In genomic region chr12:76915381-76916169, GRCh38 we compare ENCODE assay signal across 20 cellular contexts. TPM values are rescaled to one million over a fixed set of nuclear protein-coding genes. Genes with fewer than 3 reads are reported as not detected.
DNase-seq lines count a peak whose midpoint lies in the region; ATAC-seq, FAIRE-seq and TF ChIP-seq lines count a peak whose summit lies in the region.
"Had no signal": no experiment of that assay in that cellular context is flagged by ENCODE, and none has a peak within 500 bp of the region (broad histone marks: within the 10 kb centered on the region; RNA-seq: fewer than 3 reads in every experiment).

No MANE protein-coding gene starts in this region.

- no peaks in the 10 kb centered on the region for H3K9me3 ChIP-seq in astrocyte (ENCODE audit: insufficient read depth, low read depth, low read length)
- H3K9me3 ChIP-seq in body of pancreas: no peaks in the 10 kb centered on the region
- H3K9me3 ChIP-seq: BLaER1 treated with 17β-estradiol and CSF1 and Interleukin-3, amounts not matched to agents 10 nM and 100 nM; colonic mucosa; SJSA1; upper lobe of right lung had no signal

- no peak overlapping the region for H2AFZ ChIP-seq in astrocyte (ENCODE audit: low read depth, low read length)
- H2AFZ ChIP-seq: neural progenitor cell had no signal

- no peak overlapping the region for H3K9ac ChIP-seq in astrocyte (ENCODE audit: low read length)
- H3K9ac ChIP-seq: BLaER1 treated with 17β-estradiol and CSF1 and Interleukin-3, amounts not matched to agents 10 nM and 100 nM; neural progenitor cell had no signal

- H3K4me1 ChIP-seq in astrocyte (ENCODE audit: insufficient read depth, low read length) (no peaks in the 10 kb centered on the region), body of pancreas (peaks cover 13% of the 10 kb centered on the region)
- H3K4me1 ChIP-seq: colonic mucosa, neural progenitor cell, upper lobe of right lung had no signal

- no peaks in the 10 kb centered on the region for H3K27me3 ChIP-seq in astrocyte (ENCODE audit: insufficient read depth, low read length)
- no peaks in the 10 kb centered on the region for H3K27me3 ChIP-seq in body of pancreas
- H3K27me3 ChIP-seq: BLaER1 treated with 17β-estradiol and CSF1 and Interleukin-3, amounts not matched to agents 10 nM and 100 nM; colonic mucosa; neural progenitor cell; upper lobe of right lung had no signal

- H3K4me2 ChIP-seq in astrocyte (ENCODE audit: low read length): no peak overlapping the region
- H3K4me2 ChIP-seq: BLaER1 treated with 17β-estradiol and CSF1 and Interleukin-3, amounts not matched to agents 10 nM and 100 nM; neural progenitor cell had no signal

- DNase-seq in GM04504 (ENCODE audit: low read depth) (peak; percentile 44), astrocyte (ENCODE audit: low read depth) (no peak), left kidney (ENCODE audit: low read depth, low spot score) (peak; percentile 18), superior temporal gyrus (ENCODE audit: extremely low spot score) (peak; percentile 22), body of pancreas (no peak), HPDE6-E6E7 (ENCODE audit: extremely low spot score) (no peak), NCI-H2227 (lab: John Stamatoyannopoulos, UW; ENCODE audit: unreplicated experiment) (no peak)
- DNase-seq in stimulated activated CD4-positive, alpha-beta T cell treated with anti-CD3 and anti-CD28 coated beads, Interleukin-4, amount 100 ng/mL, for 4 hours: no peak
- DNase-seq: activated T-cell treated with anti-CD3 and anti-CD28 coated beads, Interleukin-2, amount 50 U/mL, for 48 hours; colonic mucosa; DMS153; erythroblast; right cardiac atrium; stimulated activated CD4-positive, alpha-beta T cell treated with anti-CD3 and anti-CD28 coated beads, Interleukin-4, amount 100 ng/mL, for 1 hour; upper lobe of right lung had no signal

- H3K27ac ChIP-seq in astrocyte (ENCODE audit: low read depth, low read length): no peak overlapping the region
- no peak overlapping the region for H3K27ac ChIP-seq in body of pancreas
- H3K27ac ChIP-seq: BLaER1 treated with 17β-estradiol and CSF1 and Interleukin-3, amounts not matched to agents 10 nM and 100 nM; colonic mucosa; neural progenitor cell; SJSA1; upper lobe of right lung had no signal

- H3K4me3 ChIP-seq in astrocyte (ENCODE audit: insufficient read depth, low read depth, low read length) (no peak overlapping the region), body of pancreas (no peak overlapping the region)
- H3K4me3 ChIP-seq: BLaER1 treated with 17β-estradiol and CSF1 and Interleukin-3, amounts not matched to agents 10 nM and 100 nM; colonic mucosa; lung; neural progenitor cell; SJSA1; upper lobe of right lung had no signal

- no peak overlapping the region for H3K4me3 Mint-ChIP-seq in astrocyte (ENCODE audit: unreplicated experiment)
- H3K4me3 Mint-ChIP-seq: neural progenitor cell had no signal

- H3K79me2 ChIP-seq in astrocyte (ENCODE audit: insufficient read depth, low read length): no peaks in the 10 kb centered on the region

- peaks cover 4% of the 10 kb centered on the region for H3K36me3 Mint-ChIP-seq in astrocyte (ENCODE audit: low read depth, unreplicated experiment)
- H3K36me3 Mint-ChIP-seq: neural progenitor cell had no signal

- WGBS in body of pancreas, 2 donors: 22 to 26% methylated on average over 6 of the region's 6 CpGs

- ATAC-seq in body of pancreas: no peak
- ATAC-seq: right cardiac atrium, upper lobe of right lung had no signal

- H3K9me3 Mint-ChIP-seq in astrocyte (ENCODE audit: unreplicated experiment): peaks cover under 1% of the 10 kb centered on the region
- H3K9me3 Mint-ChIP-seq: neural progenitor cell had no signal

- intact Hi-C loops in body of pancreas (cut with DNase I): no loop called here

- peaks cover 20% of the 10 kb centered on the region for H3K4me1 Mint-ChIP-seq in astrocyte (ENCODE audit: low read depth, unreplicated experiment)
- H3K4me1 Mint-ChIP-seq: neural progenitor cell had no signal

- no peaks in the 10 kb centered on the region for H4K20me1 ChIP-seq in astrocyte (ENCODE audit: insufficient read depth, low read length)
- H4K20me1 ChIP-seq: BLaER1 treated with 17β-estradiol and CSF1 and Interleukin-3, amounts not matched to agents 10 nM and 100 nM had no signal

- H3K27me3 Mint-ChIP-seq in astrocyte (ENCODE audit: low read depth, unreplicated experiment): peaks cover 3% of the 10 kb centered on the region

- H3K27ac Mint-ChIP-seq in astrocyte (ENCODE audit: unreplicated experiment): no peak overlapping the region
- H3K27ac Mint-ChIP-seq: neural progenitor cell had no signal

- H3K36me3 ChIP-seq in astrocyte (ENCODE audit: insufficient read depth, low read length) (no peaks in the 10 kb centered on the region), body of pancreas (replicated peaks in 1 of 2; ENCODE audit: insufficient read depth in 1 of 2, low read depth in 2 of 2) (no peaks in the 10 kb centered on the region)
- H3K36me3 ChIP-seq: BLaER1 treated with 17β-estradiol and CSF1 and Interleukin-3, amounts not matched to agents 10 nM and 100 nM; colonic mucosa; neural progenitor cell; SJSA1; upper lobe of right lung had no signal

- no peak for TF ChIP-seq CTCF in astrocyte (IDR thresholded peaks at IDR 0.05; ENCODE audit: insufficient read depth, low read depth, low read length)
- TF ChIP-seq CTCF in body of pancreas (IDR thresholded peaks at IDR 0.05): no peak

- no peak for TF ChIP-seq POLR2A in body of pancreas (IDR thresholded peaks at IDR 0.05)

- peak; percentile 56 for FAIRE-seq in astrocyte (lab: Jason Lieb, UNC)
- FAIRE-seq: TTC549 had no signal

RNA-seq across cellular contexts. Expression of gene CSRP2, which starts 36.8 kb away (rescaled TPM):
- total RNA-seq in astrocyte (247 and 265 TPM in 2 replicates), body of pancreas (10 to 100 TPM in 1 of 2 donors, 1 to 10 TPM in 1; 4.3 to 19.7 TPM)

Comparison
In these comparisons a context has a peak if more than half of its experiments do, and no peak if none do; other contexts are left out.
1. DNase-seq: peak in GM04504 (single experiment), left kidney (single experiment) and superior temporal gyrus (single experiment); none in astrocyte (single experiment), stimulated activated CD4-positive, alpha-beta T cell treated with anti-CD3 and anti-CD28 coated beads, Interleukin-4, amount 100 ng/mL, for 4 hours (0 of 2), body of pancreas (0 of 4), HPDE6-E6E7 (single experiment) and NCI-H2227 (single experiment).
2. RNA of gene CSRP2, which starts 36.8 kb away (total RNA-seq): 247 to 265 TPM in astrocyte; 4.3 to 19.7 TPM in body of pancreas; every median in the first group is over 10 times any median in the second.